ENCODE assay signal across 1 cellular context in genomic region chr1:225535280-225535679, GRCh38.
TF ChIP-seq lines count a peak whose summit lies in the region.

No MANE protein-coding gene starts in this region.

TF ChIP-seq in WTC11, 78 proteins besides CTCF, POLR2A, EP300 and RAD21 (continued from another document):
- no peak for TF ChIP-seq EMX1 (CRISPR knock-in tag; IDR thresholded peaks at IDR 0.05)
- no peak for TF ChIP-seq JUN (CRISPR knock-in tag; IDR thresholded peaks at IDR 0.05)
- TF ChIP-seq CDX4 (CRISPR knock-in tag; IDR thresholded peaks at IDR 0.05; ENCODE audit: borderline replicate concordance): no peak
- TF ChIP-seq ZNF232 (CRISPR knock-in tag; IDR thresholded peaks at IDR 0.05): no peak
- no peak for TF ChIP-seq ZBTB21 (CRISPR knock-in tag; IDR thresholded peaks at IDR 0.05; ENCODE audit: borderline replicate concordance)
- TF ChIP-seq ELF4 (CRISPR knock-in tag; IDR thresholded peaks at IDR 0.05; ENCODE audit: low read depth): no peak
- TF ChIP-seq, protein P1, sequence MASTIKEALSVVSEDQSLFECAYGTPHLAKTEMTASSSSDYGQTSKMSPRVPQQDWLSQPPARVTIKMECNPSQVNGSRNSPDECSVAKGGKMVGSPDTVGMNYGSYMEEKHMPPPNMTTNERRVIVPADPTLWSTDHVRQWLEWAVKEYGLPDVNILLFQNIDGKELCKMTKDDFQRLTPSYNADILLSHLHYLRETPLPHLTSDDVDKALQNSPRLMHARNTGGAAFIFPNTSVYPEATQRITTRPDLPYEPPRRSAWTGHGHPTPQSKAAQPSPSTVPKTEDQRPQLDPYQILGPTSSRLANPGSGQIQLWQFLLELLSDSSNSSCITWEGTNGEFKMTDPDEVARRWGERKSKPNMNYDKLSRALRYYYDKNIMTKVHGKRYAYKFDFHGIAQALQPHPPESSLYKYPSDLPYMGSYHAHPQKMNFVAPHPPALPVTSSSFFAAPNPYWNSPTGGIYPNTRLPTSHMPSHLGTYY (CRISPR knock-in tag; IDR thresholded peaks at IDR 0.05): no peak
- TF ChIP-seq, protein P2, sequence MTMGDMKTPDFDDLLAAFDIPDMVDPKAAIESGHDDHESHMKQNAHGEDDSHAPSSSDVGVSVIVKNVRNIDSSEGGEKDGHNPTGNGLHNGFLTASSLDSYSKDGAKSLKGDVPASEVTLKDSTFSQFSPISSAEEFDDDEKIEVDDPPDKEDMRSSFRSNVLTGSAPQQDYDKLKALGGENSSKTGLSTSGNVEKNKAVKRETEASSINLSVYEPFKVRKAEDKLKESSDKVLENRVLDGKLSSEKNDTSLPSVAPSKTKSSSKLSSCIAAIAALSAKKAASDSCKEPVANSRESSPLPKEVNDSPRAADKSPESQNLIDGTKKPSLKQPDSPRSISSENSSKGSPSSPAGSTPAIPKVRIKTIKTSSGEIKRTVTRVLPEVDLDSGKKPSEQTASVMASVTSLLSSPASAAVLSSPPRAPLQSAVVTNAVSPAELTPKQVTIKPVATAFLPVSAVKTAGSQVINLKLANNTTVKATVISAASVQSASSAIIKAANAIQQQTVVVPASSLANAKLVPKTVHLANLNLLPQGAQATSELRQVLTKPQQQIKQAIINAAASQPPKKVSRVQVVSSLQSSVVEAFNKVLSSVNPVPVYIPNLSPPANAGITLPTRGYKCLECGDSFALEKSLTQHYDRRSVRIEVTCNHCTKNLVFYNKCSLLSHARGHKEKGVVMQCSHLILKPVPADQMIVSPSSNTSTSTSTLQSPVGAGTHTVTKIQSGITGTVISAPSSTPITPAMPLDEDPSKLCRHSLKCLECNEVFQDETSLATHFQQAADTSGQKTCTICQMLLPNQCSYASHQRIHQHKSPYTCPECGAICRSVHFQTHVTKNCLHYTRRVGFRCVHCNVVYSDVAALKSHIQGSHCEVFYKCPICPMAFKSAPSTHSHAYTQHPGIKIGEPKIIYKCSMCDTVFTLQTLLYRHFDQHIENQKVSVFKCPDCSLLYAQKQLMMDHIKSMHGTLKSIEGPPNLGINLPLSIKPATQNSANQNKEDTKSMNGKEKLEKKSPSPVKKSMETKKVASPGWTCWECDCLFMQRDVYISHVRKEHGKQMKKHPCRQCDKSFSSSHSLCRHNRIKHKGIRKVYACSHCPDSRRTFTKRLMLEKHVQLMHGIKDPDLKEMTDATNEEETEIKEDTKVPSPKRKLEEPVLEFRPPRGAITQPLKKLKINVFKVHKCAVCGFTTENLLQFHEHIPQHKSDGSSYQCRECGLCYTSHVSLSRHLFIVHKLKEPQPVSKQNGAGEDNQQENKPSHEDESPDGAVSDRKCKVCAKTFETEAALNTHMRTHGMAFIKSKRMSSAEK (CRISPR knock-in tag; IDR thresholded peaks at IDR 0.05; ENCODE audit: borderline replicate concordance): no peak
TF ChIP-seq in WTC11: peak in this region for 0.
